In the genomic region with DNA sequence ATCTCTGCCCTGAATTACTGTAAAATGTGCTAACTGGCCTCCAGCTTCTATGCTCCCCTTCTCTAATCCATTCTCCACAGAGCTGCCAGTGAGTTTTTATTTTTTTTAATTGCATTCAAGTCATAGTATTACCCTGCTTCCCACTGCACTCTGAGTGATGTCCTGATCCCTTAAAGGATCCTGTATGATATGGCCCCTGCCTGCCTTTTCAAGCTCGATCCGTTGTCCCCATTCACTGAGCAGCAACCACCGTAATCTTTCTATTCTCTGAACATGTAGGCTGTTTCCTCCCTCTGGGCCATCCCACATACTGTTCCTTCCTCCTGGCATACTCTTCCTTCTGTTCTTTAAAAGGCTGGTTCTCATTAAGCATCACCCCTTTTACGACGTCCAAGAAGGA, we compare ENCODE assay signal across 24 cellular contexts.
"Had no signal": no experiment of that assay in that cellular context is flagged by ENCODE, and none has a peak within 500 bp of the region (broad histone marks: within the 10 kb centered on the region; RNA-seq: fewer than 3 reads in every experiment).

No MANE protein-coding gene starts in this region.

- H3K27ac Mint-ChIP-seq: mesothelial cell of epicardium, naive B cell had no signal

- H3K4me3 Mint-ChIP-seq: mesothelial cell of epicardium, naive B cell had no signal

- H3K9me3 ChIP-seq: esophagus squamous epithelium, gastrocnemius medialis, heart right ventricle, left lung, lower lobe of right lung, mucosa of descending colon had no signal

- H3K9me3 Mint-ChIP-seq: naive B cell had no signal

- FAIRE-seq: colon, endothelial cell of umbilical vein, keratinocyte had no signal

- DNase-seq: dermis blood vessel endothelial cell; dorsolateral prefrontal cortex; effector CD4-positive, alpha-beta T cell; effector memory CD4-positive, alpha-beta T cell; esophagus squamous epithelium; foreskin fibroblast; foreskin melanocyte; gastrocnemius medialis; glutamatergic neuron; head of caudate nucleus; heart right ventricle; hippocampal formation; left cardiac atrium; left lung; left ventricle myocardium superior; lower lobe of right lung; mesenchymal stem cell; mucosa of descending colon; naive B cell had no signal

- H3K27ac ChIP-seq: coronary artery, dorsolateral prefrontal cortex, esophagus squamous epithelium, gastrocnemius medialis, heart right ventricle, left lung, lower lobe of right lung had no signal

- H3K4me1 ChIP-seq: gastrocnemius medialis, left lung had no signal

- H3K36me3 ChIP-seq: esophagus squamous epithelium, gastrocnemius medialis, heart right ventricle, left lung, lower lobe of right lung had no signal

- H3K4me3 ChIP-seq: coronary artery, dorsolateral prefrontal cortex, esophagus squamous epithelium, gastrocnemius medialis, heart right ventricle, left lung, lower lobe of right lung, mucosa of descending colon had no signal

- H3K27me3 ChIP-seq: dorsolateral prefrontal cortex, esophagus squamous epithelium, gastrocnemius medialis, left lung had no signal

- H3K36me3 Mint-ChIP-seq: mesothelial cell of epicardium, naive B cell had no signal

- ATAC-seq: gastrocnemius medialis, heart right ventricle, left cardiac atrium, left lung, left ventricle myocardium superior, lower lobe of right lung had no signal
